19 cellular contexts compared by ENCODE assay signal in genomic region chr4:8328866-8329559, GRCh38. TPM values are rescaled to one million over a fixed set of nuclear protein-coding genes. Genes with fewer than 3 reads are reported as not detected.
DNase-seq lines count a peak whose midpoint lies in the region; ATAC-seq and TF ChIP-seq lines count a peak whose summit lies in the region.
"Had no signal": no experiment of that assay in that cellular context is flagged by ENCODE, and none has a peak within 500 bp of the region (broad histone marks: within the 10 kb centered on the region; RNA-seq: fewer than 3 reads in every experiment).

No MANE protein-coding gene starts in this region.

- intact Hi-C loops in left ventricle myocardium inferior (cut with micrococcal nuclease), result no loop called here
- intact Hi-C loops in heart right ventricle (cut with DNase I), result loop anchor here in 2 of 10 donors (10.0 kb wide), 2 partner anchors 66 to 76 kb away; no protein-coding TSS in a partner anchor
- intact Hi-C loops in upper lobe of right lung (cut with DNase I), result no loop called here

- no peaks in the 10 kb centered on the region for H4K20me1 ChIP-seq in osteoblast (ENCODE audit: insufficient read depth, low read length)

- H3K36me3 ChIP-seq in left ventricle myocardium inferior, result no peaks in the 10 kb centered on the region
- H3K36me3 ChIP-seq in heart right ventricle, result no peaks in the 10 kb centered on the region
- no peaks in the 10 kb centered on the region for H3K36me3 ChIP-seq in osteoblast (ENCODE audit: insufficient read depth, low read length)
- H3K36me3 ChIP-seq in upper lobe of right lung, result no peaks in the 10 kb centered on the region

- 84 to 91% methylated on average over 13 of the region's 13 CpGs for WGBS in heart right ventricle, 2 donors

- H3K27ac ChIP-seq in left ventricle myocardium inferior (replicated peaks), result peak overlapping the region; percentile 87
- no peak overlapping the region for H3K27ac ChIP-seq in heart right ventricle
- H3K27ac ChIP-seq in osteoblast (ENCODE audit: low read depth, low read length), result no peak overlapping the region
- H3K27ac ChIP-seq in upper lobe of right lung, result no peak overlapping the region

- H3K27me3 Mint-ChIP-seq in chondrocyte (ENCODE audit: low read depth), result no peaks in the 10 kb centered on the region

- H3K79me2 ChIP-seq in osteoblast (ENCODE audit: insufficient read depth, low read length), result no peaks in the 10 kb centered on the region

- no peak overlapping the region for H2AFZ ChIP-seq in osteoblast (ENCODE audit: low read length)

- TF ChIP-seq CTCF in left ventricle myocardium inferior (IDR thresholded peaks at IDR 0.05; ENCODE audit: borderline replicate concordance), result no peak
- no peak for TF ChIP-seq CTCF in heart right ventricle (IDR thresholded peaks at IDR 0.05)
- TF ChIP-seq CTCF in chondrocyte (IDR thresholded peaks at IDR 0.05), result no peak
- TF ChIP-seq CTCF in osteoblast (IDR thresholded peaks at IDR 0.05; ENCODE audit: extremely low read depth, low read depth, low read length), result no peak
- TF ChIP-seq CTCF in upper lobe of right lung (IDR thresholded peaks at IDR 0.05), result no peak

- no peak overlapping the region for H3K4me3 Mint-ChIP-seq in chondrocyte (ENCODE audit: unreplicated experiment)
- H3K4me3 Mint-ChIP-seq: CD8-positive, alpha-beta T cell had no signal

- no peaks in the 10 kb centered on the region for H3K36me3 Mint-ChIP-seq in chondrocyte (ENCODE audit: low read depth)
- H3K36me3 Mint-ChIP-seq: CD8-positive, alpha-beta T cell had no signal

- DNase-seq in left ventricle myocardium inferior (no peak), heart right ventricle (no peak), chondrocyte (ENCODE audit: low spot score) (peak; percentile 73), osteoblast (ENCODE audit: insufficient read length, low spot score, missing footprints) (peak; percentile 19), upper lobe of right lung (peak; percentile 51), NCI-H748 treated with DMSO at 0.1 percent for 48 hours (lab: John Stamatoyannopoulos, UW) (no peak), islet precursor cell (no peak)
- DNase-seq: AML-193; CD8-positive, alpha-beta T cell; GF-D8; HCEC 1CT; NCI-H1048; NCI-H146; NCI-H2107; NCI-H345; NCI-H69; PC-3 had no signal

- H3K27me3 ChIP-seq in left ventricle myocardium inferior (ENCODE audit: low read depth) (no peaks in the 10 kb centered on the region), heart right ventricle (no peaks in the 10 kb centered on the region), osteoblast (ENCODE audit: insufficient read depth, low read length) (no peaks in the 10 kb centered on the region), upper lobe of right lung (no peaks in the 10 kb centered on the region)

- H3K4me1 ChIP-seq in left ventricle myocardium inferior (peaks cover 46% of the 10 kb centered on the region), heart right ventricle (peaks cover 3 to 32% (median 17%) of the 10 kb centered on the region in 9 donors), osteoblast (ENCODE audit: insufficient read depth, low read length) (peaks cover 13% of the 10 kb centered on the region), upper lobe of right lung (peaks cover 4% of the 10 kb centered on the region)

- H3K9me3 ChIP-seq in left ventricle myocardium inferior (replicated peaks) (peaks cover 13% of the 10 kb centered on the region), heart right ventricle (peaks cover 0 to 16% (median 6%) of the 10 kb centered on the region in 11 donors), osteoblast (ENCODE audit: low read depth, low read length) (no peaks in the 10 kb centered on the region), upper lobe of right lung (peaks cover 6% of the 10 kb centered on the region)

- ATAC-seq in heart right ventricle, result no peak
- ATAC-seq in upper lobe of right lung, result no peak
- no peak for ATAC-seq in HG02870 (IDR thresholded peaks at IDR 0.05; ENCODE audit: unreplicated experiment)
- ATAC-seq: CD8-positive, alpha-beta T cell; K562; PC-3 had no signal

- H3K4me3 ChIP-seq in left ventricle myocardium inferior, result no peak overlapping the region
- H3K4me3 ChIP-seq in heart right ventricle, result no peak overlapping the region
- no peak overlapping the region for H3K4me3 ChIP-seq in osteoblast (ENCODE audit: insufficient read depth, low read length)
- no peak overlapping the region for H3K4me3 ChIP-seq in upper lobe of right lung
- H3K4me3 ChIP-seq: K562 had no signal

- H3K4me1 Mint-ChIP-seq in chondrocyte (ENCODE audit: low read depth), result peaks cover 5% of the 10 kb centered on the region

- H3K27ac Mint-ChIP-seq in chondrocyte (ENCODE audit: unreplicated experiment), result no peak overlapping the region
- H3K27ac Mint-ChIP-seq: CD8-positive, alpha-beta T cell had no signal

- no peak overlapping the region for H3K4me2 ChIP-seq in osteoblast (ENCODE audit: insufficient read depth, low read length)

- peaks cover 11% of the 10 kb centered on the region for H3K9me3 Mint-ChIP-seq in chondrocyte (ENCODE audit: low read depth)

RNA-seq across cellular contexts. Expression of gene HTRA3, which starts 59.5 kb away (rescaled TPM):
- total RNA-seq in left ventricle myocardium inferior, result 119 TPM
- total RNA-seq in heart right ventricle, result 10 to 100 TPM; 20.2 to 82.5 (median 54.2) TPM
- 10 to 100 TPM; 51.8 to 56.7 TPM for polyA plus RNA-seq in heart right ventricle
- total RNA-seq in chondrocyte, result 0.68 to 4.8 TPM (median 3.5 TPM) in 3 replicates
- 4.0 and 11.5 TPM in 2 replicates for total RNA-seq in osteoblast
- 25.0 TPM for total RNA-seq in upper lobe of right lung
- total RNA-seq: CD8-positive, alpha-beta T cell; K562 had no signal

Comparison
In these comparisons a context has a peak if more than half of its experiments do, and no peak if none do; other contexts are left out.
1. DNase-seq: peak in chondrocyte (single experiment), osteoblast (single experiment) and upper lobe of right lung (single experiment); none in left ventricle myocardium inferior (single experiment), heart right ventricle (0 of 2), NCI-H748 treated with DMSO at 0.1 percent for 48 hours (single experiment) and islet precursor cell (single experiment).